10 cellular contexts compared by ENCODE assay signal in genomic region chr16:69520800-69521602, GRCh38. TPM values are rescaled to one million over a fixed set of nuclear protein-coding genes. Genes with fewer than 3 reads are reported as not detected.
DNase-seq lines count a peak whose midpoint lies in the region; TF ChIP-seq lines count a peak whose summit lies in the region.
"Had no signal": no experiment of that assay in that cellular context is flagged by ENCODE, and none has a peak within 500 bp of the region (broad histone marks: within the 10 kb centered on the region; RNA-seq: fewer than 3 reads in every experiment).

No MANE protein-coding gene starts in this region.

- peak overlapping the region in 2 of 7 donors; percentile 14 to 46 for H3K27ac Mint-ChIP-seq in CD14-positive monocyte

- H3K27ac ChIP-seq in KMS-11, result peak overlapping the region; percentile 73
- no peak overlapping the region for H3K27ac ChIP-seq in mammary epithelial cell (ENCODE audit: insufficient read depth, low read depth, low read length)
- H3K27ac ChIP-seq in esophagus muscularis mucosa (replicated peaks in 1 of 4), result no peak overlapping the region

- TF ChIP-seq CTCF in KMS-11 (conservative IDR thresholded peaks at IDR 0.05; ENCODE audit: low read depth, low read length) (no peak), mammary epithelial cell (conservative IDR thresholded peaks at IDR 0.05 in 1 of 2, IDR thresholded peaks at IDR 0.05 in 1 of 2; ENCODE audit: extremely low read depth in 1 of 2, insufficient read depth in 1 of 2, low read depth in 1 of 2, low read length in 2 of 2) (no peak), CD14-positive monocyte (IDR thresholded peaks at IDR 0.05) (no peak), esophagus muscularis mucosa (IDR thresholded peaks at IDR 0.05) (no peak)

- DNase-seq in stimulated activated CD4-positive, alpha-beta T cell treated with anti-CD3 and anti-CD28 coated beads, Interleukin-15, amount 100 ng/mL, for 24 hours, result peak; percentile 50
- DNase-seq in stimulated activated CD4-positive, alpha-beta T cell treated with anti-CD3 and anti-CD28 coated beads, Interleukin-12 subunit alpha, Interleukin-12 subunit beta, amount 100 ng/mL, for 4 hours, result no peak
- DNase-seq in mammary epithelial cell (no peak), CD14-positive monocyte (ENCODE audit: low spot score) (no peak), cerebellar nuclear complex (lab: John Stamatoyannopoulos, UW) (no peak), MG63 (no peak), esophagus muscularis mucosa (ENCODE audit: extremely low spot score) (no peak)
- DNase-seq: CD4-positive, alpha-beta memory T cell had no signal

- H3K4me2 ChIP-seq in KMS-11, result peak overlapping the region; percentile 54
- H3K4me2 ChIP-seq in mammary epithelial cell (ENCODE audit: insufficient read depth, low read depth, low read length), result no peak overlapping the region

- dilution Hi-C loops in mammary epithelial cell (cut with HindIII; ENCODE audit: low sequenced_read_pairs), result loop anchor here (5.0 kb wide), 1 partner anchor 79 kb away; no protein-coding TSS in a partner anchor

- no TSS peak for BruUV-seq in mammary epithelial cell (replicated peaks; lab: Mats Ljungman, UMichigan)

- H3K27me3 Mint-ChIP-seq in CD14-positive monocyte (ENCODE audit: low read depth in 3 of 3), result peaks cover 31 to 43% (median 33%) of the 10 kb centered on the region in 3 donors
- H3K27me3 Mint-ChIP-seq: CD4-positive, alpha-beta memory T cell had no signal

- 67% methylated on average over 3 of the region's 3 CpGs for WGBS in mammary epithelial cell (ENCODE audit: low coverage, missing lambda C conversion rate)
- WGBS in esophagus muscularis mucosa, result 55% methylated on average over 3 of the region's 3 CpGs

- intact Hi-C loops in mammary epithelial cell (cut with micrococcal nuclease) (no loop called here), CD14-positive monocyte (cut with micrococcal nuclease) (loop anchor here in 1 of 2 donors (10.0 kb wide), 1 partner anchor 56 kb away; no protein-coding TSS in a partner anchor), esophagus muscularis mucosa (cut with DNase I) (loop anchor here (10.0 kb wide), 1 partner anchor 66 kb away; no protein-coding TSS in a partner anchor)

- no peaks in the 10 kb centered on the region for H3K36me3 Mint-ChIP-seq in CD14-positive monocyte
- H3K36me3 Mint-ChIP-seq: CD4-positive, alpha-beta memory T cell had no signal

- H3K4me1 ChIP-seq in KMS-11 (ENCODE audit: low read depth, poor library complexity, severe bottlenecking) (peaks cover 38% of the 10 kb centered on the region), mammary epithelial cell (ENCODE audit: insufficient read depth, low read length) (no peaks in the 10 kb centered on the region), esophagus muscularis mucosa (no peaks in the 10 kb centered on the region)

- H3K9ac ChIP-seq in KMS-11 (peak overlapping the region; percentile 35; the same call in 1 of the 2 replicates), mammary epithelial cell (ENCODE audit: insufficient read depth, low read length) (no peak overlapping the region)

- H2AFZ ChIP-seq in KMS-11 (ENCODE audit: low read depth) (peak overlapping the region; percentile 75), mammary epithelial cell (ENCODE audit: low read depth, low read length) (peak overlapping the region; percentile 59)

- no peaks in the 10 kb centered on the region for H3K27me3 ChIP-seq in KMS-11 (ENCODE audit: insufficient read depth, low read depth)
- H3K27me3 ChIP-seq in mammary epithelial cell (ENCODE audit: insufficient read depth, low read length), result no peaks in the 10 kb centered on the region
- no peaks in the 10 kb centered on the region for H3K27me3 ChIP-seq in MG63
- no peaks in the 10 kb centered on the region for H3K27me3 ChIP-seq in esophagus muscularis mucosa

- peaks cover 0 to 5% (median 3%) of the 10 kb centered on the region in 7 donors for H3K9me3 Mint-ChIP-seq in CD14-positive monocyte

- CTCF ChIA-PET in mammary epithelial cell (lab: Charles Lee; ENCODE audit: low non-redundant PET), result interaction anchor here (0.7 kb wide), 1 partner anchor 26 kb away, joined by 3 read pairs; no protein-coding TSS in a partner anchor

- H3K4me1 Mint-ChIP-seq in CD14-positive monocyte, result peaks cover 9% of the 10 kb centered on the region

- no peaks in the 10 kb centered on the region for H3K9me3 ChIP-seq in mammary epithelial cell (replicated peaks; ENCODE audit: insufficient read depth, low read length)
- no peaks in the 10 kb centered on the region for H3K9me3 ChIP-seq in MG63
- H3K9me3 ChIP-seq in esophagus muscularis mucosa, result no peaks in the 10 kb centered on the region

- no peaks in the 10 kb centered on the region for H3K36me3 ChIP-seq in KMS-11 (ENCODE audit: insufficient read depth)
- no peaks in the 10 kb centered on the region for H3K36me3 ChIP-seq in mammary epithelial cell (ENCODE audit: insufficient read depth, low read length)
- no peaks in the 10 kb centered on the region for H3K36me3 ChIP-seq in MG63
- no peaks in the 10 kb centered on the region for H3K36me3 ChIP-seq in esophagus muscularis mucosa

- no peak for TF ChIP-seq POLR2A in esophagus muscularis mucosa (IDR thresholded peaks at IDR 0.05; ENCODE audit: low read depth)

- H3K4me3 ChIP-seq in KMS-11 (IDR thresholded peaks at IDR 0.05; ENCODE audit: insufficient read depth, low read depth, low read length), result no peak overlapping the region
- H3K4me3 ChIP-seq in mammary epithelial cell (replicated peaks in 1 of 3; ENCODE audit: insufficient read depth in 1 of 3, low read depth in 2 of 3, low read length in 3 of 3), result no peak overlapping the region
- H3K4me3 ChIP-seq in MG63, result no peak overlapping the region
- no peak overlapping the region for H3K4me3 ChIP-seq in esophagus muscularis mucosa
- H3K4me3 ChIP-seq: lung had no signal

- in situ Hi-C loops in mammary epithelial cell (cut with MboI; ENCODE audit: low sequenced_read_pairs in 2 of 2), result no loop called here

- H3K4me3 Mint-ChIP-seq in CD14-positive monocyte, result peak overlapping the region in 1 of 2 donors; percentile 48
- H3K4me3 Mint-ChIP-seq: CD4-positive, alpha-beta memory T cell had no signal

- TF ChIP-seq EP300 in esophagus muscularis mucosa (IDR thresholded peaks at IDR 0.05), result no peak

- H3K79me2 ChIP-seq in KMS-11 (ENCODE audit: insufficient read depth, low read depth) (no peaks in the 10 kb centered on the region), mammary epithelial cell (ENCODE audit: insufficient read depth, low read length) (no peaks in the 10 kb centered on the region)

- H4K20me1 ChIP-seq in KMS-11 (ENCODE audit: insufficient read depth) (no peaks in the 10 kb centered on the region), mammary epithelial cell (ENCODE audit: insufficient read depth, low read length) (no peaks in the 10 kb centered on the region)

RNA-seq across cellular contexts. Expression of gene NFAT5, which starts 44.8 kb away (rescaled TPM):
- total RNA-seq in mammary epithelial cell, result 10 to 100 TPM; 37.5 to 48.2 TPM
- 16.9 TPM for polyA plus RNA-seq in mammary epithelial cell
- 32.5 TPM for polyA minus RNA-seq in mammary epithelial cell
- 1 to 10 TPM; 2.4 to 2.5 TPM for polyA plus RNA-seq in CD14-positive monocyte
- total RNA-seq in MG63 (2014; rRNA removed; shearing (Covaris generic); ENCODE audit: low replicate concordance), result 1.2 and 18.8 TPM in 2 replicates
- 10 to 100 TPM; 47.1 to 68.4 (median 59.6) TPM for total RNA-seq in esophagus muscularis mucosa
